Comparison of ENCODE assay signal across 10 cellular contexts in genomic region chr1:151056574-151056973, GRCh38. TPM values are rescaled to one million over a fixed set of nuclear protein-coding genes. Genes with fewer than 3 reads are reported as not detected.
DNase-seq lines count a peak whose midpoint lies in the region; ATAC-seq and TF ChIP-seq lines count a peak whose summit lies in the region.
"Had no signal": no experiment of that assay in that cellular context is flagged by ENCODE, and none has a peak within 500 bp of the region (broad histone marks: within the 10 kb centered on the region; RNA-seq: fewer than 3 reads in every experiment).

No MANE protein-coding gene starts in this region.

- CTCF ChIA-PET in MCF 10A (lab: Yijun Ruan, JAX): interaction anchor here (0.6 to 2.5 kb wide), 2 partner anchors 9 to 19 kb away, joined by 4 to 17 read pairs; partner anchors contain the start of gene C1orf56

- H3K9me3 Mint-ChIP-seq in stimulated activated naive CD8-positive, alpha-beta T cell treated with anti-CD3 and anti-CD28 coated beads, Interleukin-15, Interleukin-2, amounts not matched to agents 100 ng/mL and 50 ng/mL, for 24 hours: no peaks in the 10 kb centered on the region
- H3K9me3 Mint-ChIP-seq in MCF 10A (ENCODE audit: unreplicated experiment): no peaks in the 10 kb centered on the region
- no peaks in the 10 kb centered on the region for H3K9me3 Mint-ChIP-seq in naive thymus-derived CD8-positive, alpha-beta T cell

- peaks cover 65% of the 10 kb centered on the region for H3K4me1 Mint-ChIP-seq in stimulated activated naive CD8-positive, alpha-beta T cell treated with anti-CD3 and anti-CD28 coated beads, Interleukin-15, Interleukin-2, amounts not matched to agents 100 ng/mL and 50 ng/mL, for 24 hours (ENCODE audit: low read depth)
- H3K4me1 Mint-ChIP-seq in MCF 10A (ENCODE audit: insufficient read depth, unreplicated experiment): peaks cover 52% of the 10 kb centered on the region
- peaks cover 41 to 86% (median 70%) of the 10 kb centered on the region in 4 donors for H3K4me1 Mint-ChIP-seq in naive thymus-derived CD8-positive, alpha-beta T cell

- H3K27ac Mint-ChIP-seq in stimulated activated naive CD8-positive, alpha-beta T cell treated with anti-CD3 and anti-CD28 coated beads, Interleukin-15, Interleukin-2, amounts not matched to agents 100 ng/mL and 50 ng/mL, for 24 hours: peak overlapping the region; percentile 97
- peak overlapping the region; percentile 92 for H3K27ac Mint-ChIP-seq in MCF 10A (ENCODE audit: low read depth, unreplicated experiment)
- H3K27ac Mint-ChIP-seq in naive thymus-derived CD8-positive, alpha-beta T cell: peak overlapping the region; percentile 88 to 99 (median 96)

- peaks cover 77% of the 10 kb centered on the region for H3K36me3 Mint-ChIP-seq in stimulated activated naive CD8-positive, alpha-beta T cell treated with anti-CD3 and anti-CD28 coated beads, Interleukin-15, Interleukin-2, amounts not matched to agents 100 ng/mL and 50 ng/mL, for 24 hours (ENCODE audit: low read depth)
- peaks cover 50% of the 10 kb centered on the region for H3K36me3 Mint-ChIP-seq in MCF 10A (ENCODE audit: insufficient read depth, unreplicated experiment)
- peaks cover 33 to 71% (median 49%) of the 10 kb centered on the region in 3 donors for H3K36me3 Mint-ChIP-seq in naive thymus-derived CD8-positive, alpha-beta T cell

- no TSS peak for BruUV-seq in MCF 10A (replicated peaks; lab: Mats Ljungman, UMichigan)

- H3K4me3 Mint-ChIP-seq in stimulated activated naive CD8-positive, alpha-beta T cell treated with anti-CD3 and anti-CD28 coated beads, Interleukin-15, Interleukin-2, amounts not matched to agents 100 ng/mL and 50 ng/mL, for 24 hours: peak overlapping the region; percentile 98
- H3K4me3 Mint-ChIP-seq in MCF 10A (ENCODE audit: unreplicated experiment): peak overlapping the region; percentile 82
- peak overlapping the region; percentile 93 to 100 (median 98) for H3K4me3 Mint-ChIP-seq in naive thymus-derived CD8-positive, alpha-beta T cell

- intact Hi-C loops in MCF 10A (cut with micrococcal nuclease): loop anchor here (5.0 kb wide), 1 partner anchor 49 kb away; the partner anchor contains the start of genes MINDY1 and PRUNE1

- POLR2A ChIA-PET in MCF 10A (lab: Yijun Ruan, JAX): interaction anchor here (0.6 to 9.4 kb wide), 7 partner anchors 9 to 175 kb away, joined by 3 to 90 read pairs (median 4); partner anchors contain the start of genes C1orf56, GABPB2 and MINDY1
- POLR2A ChIA-PET in naive thymus-derived CD8-positive, alpha-beta T cell (lab: Charles Lee): interaction anchor here (0.8 to 10.8 kb wide), 14 partner anchors 10 to 133 kb away, joined by 3 to 264 read pairs (median 7); partner anchors contain the start of genes C1orf56, CERS2, GABPB2 and LYSMD1

- no peak for TF ChIP-seq CTCF in MCF 10A (IDR thresholded peaks at IDR 0.05; ENCODE audit: unreplicated experiment)

- no peaks in the 10 kb centered on the region for H3K27me3 Mint-ChIP-seq in stimulated activated naive CD8-positive, alpha-beta T cell treated with anti-CD3 and anti-CD28 coated beads, Interleukin-15, Interleukin-2, amounts not matched to agents 100 ng/mL and 50 ng/mL, for 24 hours
- no peaks in the 10 kb centered on the region for H3K27me3 Mint-ChIP-seq in MCF 10A (ENCODE audit: insufficient read depth, unreplicated experiment)
- no peaks in the 10 kb centered on the region for H3K27me3 Mint-ChIP-seq in naive thymus-derived CD8-positive, alpha-beta T cell

- no peak for DNase-seq in stimulated activated naive CD8-positive, alpha-beta T cell treated with anti-CD3 and anti-CD28 coated beads, Interleukin-15, Interleukin-2, amounts not matched to agents 100 U/mL and 50 U/mL, for 24 hours
- DNase-seq in MCF 10A (ENCODE audit: unreplicated experiment) (no peak), NCI-H2196 (lab: John Stamatoyannopoulos, UW; ENCODE audit: unreplicated experiment) (no peak), GOT3 (lab: John Stamatoyannopoulos, UW) (no peak), NCI-H1092 treated with DMSO at 0.1 percent for 48 hours (lab: John Stamatoyannopoulos, UW) (no peak)
- DNase-seq in naive thymus-derived CD8-positive, alpha-beta T cell: no peak
- DNase-seq: activated CD4-positive, CD25-positive, alpha-beta regulatory T cell; NCI-H1105 had no signal

- ATAC-seq in stimulated activated naive CD8-positive, alpha-beta T cell treated with anti-CD3 and anti-CD28 coated beads, Interleukin-15, Interleukin-2, amounts not matched to agents 100 U/mL and 50 U/mL, for 24 hours: no peak
- no peak for ATAC-seq in naive thymus-derived CD8-positive, alpha-beta T cell
- ATAC-seq in GM21515 (IDR thresholded peaks at IDR 0.05; ENCODE audit: unreplicated experiment): no peak

RNA-seq across cellular contexts. Expression of gene CDC42SE1, which starts 2.8 kb away (rescaled TPM):
- total RNA-seq in MCF 10A (2022): 134 and 139 TPM in 2 replicates
- 100 to 1,000 TPM; 482 TPM for total RNA-seq in naive thymus-derived CD8-positive, alpha-beta T cell
- polyA plus RNA-seq in naive thymus-derived CD8-positive, alpha-beta T cell: 10 to 100 TPM; 77.9 to 89.3 (median 80.9) TPM

RNA-seq across cellular contexts. Expression of gene MLLT11, which starts 3.6 kb away (rescaled TPM):
- total RNA-seq in MCF 10A (2022): 0.86 and 1.3 TPM in 2 replicates
- 1 to 10 TPM; 4.9 to 5.8 TPM for total RNA-seq in naive thymus-derived CD8-positive, alpha-beta T cell
- polyA plus RNA-seq in naive thymus-derived CD8-positive, alpha-beta T cell: 1 to 10 TPM; 6.7 to 7.5 (median 7.4) TPM

RNA-seq across cellular contexts. Expression of gene C1orf56, which starts 9.0 kb away (rescaled TPM):
- 2.2 and 2.7 TPM in 2 replicates for total RNA-seq in MCF 10A (2022)
- 1 to 10 TPM; 4.2 to 4.4 TPM for total RNA-seq in naive thymus-derived CD8-positive, alpha-beta T cell
- 1 to 10 TPM; 2.6 to 5.2 (median 4.5) TPM for polyA plus RNA-seq in naive thymus-derived CD8-positive, alpha-beta T cell

RNA-seq across cellular contexts. Expression of gene GABPB2, which starts 14.0 kb away (rescaled TPM):
- 20.2 and 22.9 TPM in 2 replicates for total RNA-seq in MCF 10A (2022)
- 10 to 100 TPM; 39.6 to 43.8 TPM for total RNA-seq in naive thymus-derived CD8-positive, alpha-beta T cell
- polyA plus RNA-seq in naive thymus-derived CD8-positive, alpha-beta T cell: 10 to 100 TPM in 1 of 3 donors, 1 to 10 TPM in 2; 4.8 to 16.4 (median 5.4) TPM

RNA-seq across cellular contexts. Expression of gene BNIPL, which starts 20.2 kb away (rescaled TPM):
- total RNA-seq in MCF 10A (2022): 1.2 and 2.3 TPM in 2 replicates
- total RNA-seq in naive thymus-derived CD8-positive, alpha-beta T cell: 1 to 10 TPM; 3.8 to 5.3 TPM
- polyA plus RNA-seq in naive thymus-derived CD8-positive, alpha-beta T cell: under 1 TPM in 2 of 3 donors, not detected in 1; 0.15 to 0.30 TPM
